ENCODE assay signal across 19 cellular contexts in genomic region chrX:39935414-39936064, GRCh38.
DNase-seq lines count a peak whose midpoint lies in the region; ATAC-seq and TF ChIP-seq lines count a peak whose summit lies in the region.
"Had no signal": no experiment of that assay in that cellular context is flagged by ENCODE, and none has a peak within 500 bp of the region (broad histone marks: within the 10 kb centered on the region; RNA-seq: fewer than 3 reads in every experiment).

No MANE protein-coding gene starts in this region.

- H3K4me1 Mint-ChIP-seq in GM23338 (no peaks in the 10 kb centered on the region; the same call in 2 of the 3 replicates), neural progenitor cell (no peaks in the 10 kb centered on the region)
- H3K4me1 Mint-ChIP-seq in naive thymus-derived CD4-positive, alpha-beta T cell = peaks cover 0 to 16% (median 11%) of the 10 kb centered on the region in 7 donors

- no peaks in the 10 kb centered on the region for H3K9me3 ChIP-seq in neural progenitor cell (ENCODE audit: low read depth)
- no peaks in the 10 kb centered on the region for H3K9me3 ChIP-seq in naive thymus-derived CD4-positive, alpha-beta T cell (ENCODE audit: control insufficient read depth in 2 of 3, low read length in 3 of 3)
- H3K9me3 ChIP-seq: gastroesophageal sphincter, SJCRH30, upper lobe of left lung had no signal

- no peaks in the 10 kb centered on the region for H3K9me2 ChIP-seq in GM23338 (ENCODE audit: insufficient read depth)

- peak; percentile 88 for ATAC-seq in GM23338
- no peak for ATAC-seq in Right ventricle myocardium superior (ENCODE audit: poor library complexity)
- ATAC-seq in naive thymus-derived CD4-positive, alpha-beta T cell = no peak
- ATAC-seq: gastroesophageal sphincter had no signal

- H3F3A ChIP-seq in GM23338 (replicated peaks; ENCODE audit: low read depth) = no peaks in the 10 kb centered on the region
- peaks cover 10% of the 10 kb centered on the region for H3F3A ChIP-seq in neural progenitor cell (ENCODE audit: low read depth)

- H3K4me1 ChIP-seq in GM23338 (ENCODE audit: insufficient read depth) = no peaks in the 10 kb centered on the region
- peaks cover 9% of the 10 kb centered on the region for H3K4me1 ChIP-seq in neural progenitor cell
- peaks cover 0 to 6% of the 10 kb centered on the region in 2 donors for H3K4me1 ChIP-seq in naive thymus-derived CD4-positive, alpha-beta T cell (ENCODE audit: control insufficient read depth in 2 of 2, insufficient read depth in 2 of 2, low read length in 2 of 2)
- H3K4me1 ChIP-seq: gastroesophageal sphincter, SJCRH30 had no signal

- DNase-seq in GM23338 (ENCODE audit: low spot score) (no peak), NCI-H446 treated with DMSO at 0.1 percent for 48 hours (lab: John Stamatoyannopoulos, UW) (peak; percentile 42), cerebellar cortex (ENCODE audit: low spot score) (peak; percentile 26), neural progenitor cell (ENCODE audit: low spot score) (peak; percentile 38), Right ventricle myocardium superior (no peak), RPMI8226 (no peak)
- DNase-seq in activated CD4-positive, alpha-beta T cell treated with anti-CD3 and anti-CD28 coated beads for 48 hours = no peak
- no peak for DNase-seq in naive thymus-derived CD4-positive, alpha-beta T cell
- DNase-seq: activated CD4-positive, alpha-beta T cell treated with anti-CD3 and anti-CD28 coated beads for 4 hours; activated naive CD8-positive, alpha-beta T cell treated with anti-CD3 and anti-CD28 coated beads for 36 hours; DMS53; NCI-H1092 treated with DMSO at 0.1 percent for 48 hours; NCI-H2227 treated with DMSO at 0.1 percent for 48 hours; SJCRH30; stimulated activated naive CD4-positive, alpha-beta T cell treated with Interleukin-2 at 50 U/mL for 16 hours; T1000 had no signal

- TF ChIP-seq CTCF in GM23338 (conservative IDR thresholded peaks at IDR 0.05; ENCODE audit: low read depth in 2 of 2) (peak in 1 of 2 experiments; percentile 33; a peak in 2 of 4 replicates), neural progenitor cell (IDR thresholded peaks at IDR 0.05) (no peak)

- H3K27ac ChIP-seq in GM23338 (ENCODE audit: low read depth) = no peak overlapping the region
- no peak overlapping the region for H3K27ac ChIP-seq in neural progenitor cell
- no peak overlapping the region for H3K27ac ChIP-seq in naive thymus-derived CD4-positive, alpha-beta T cell (ENCODE audit: low read depth, low read length)
- H3K27ac ChIP-seq: gastroesophageal sphincter, SJCRH30, upper lobe of left lung had no signal

- H3K79me2 ChIP-seq in GM23338 (replicated peaks; ENCODE audit: insufficient read depth) (no peaks in the 10 kb centered on the region), neural progenitor cell (ENCODE audit: low read depth) (no peaks in the 10 kb centered on the region)

- H3K27me3 Mint-ChIP-seq in GM23338 (ENCODE audit: insufficient read depth, low read depth, poor library complexity) = peaks cover 1% of the 10 kb centered on the region
- H3K27me3 Mint-ChIP-seq in neural progenitor cell (ENCODE audit: insufficient read depth, low read depth) = peaks cover 8% of the 10 kb centered on the region
- H3K27me3 Mint-ChIP-seq in naive thymus-derived CD4-positive, alpha-beta T cell = no peaks in the 10 kb centered on the region
- H3K27me3 Mint-ChIP-seq: activated naive CD8-positive, alpha-beta T cell treated with anti-CD3 and anti-CD28 coated beads for 36 hours; IgD-negative memory B cell had no signal

- H2AFZ ChIP-seq in GM23338 (no peak overlapping the region), neural progenitor cell (replicated peaks) (peak overlapping the region; percentile 46)

- H3K4me3 ChIP-seq in GM23338 (no peak overlapping the region), neural progenitor cell (no peak overlapping the region)
- no peak overlapping the region for H3K4me3 ChIP-seq in naive thymus-derived CD4-positive, alpha-beta T cell (ENCODE audit: low read length)
- H3K4me3 ChIP-seq: gastroesophageal sphincter, SJCRH30, upper lobe of left lung had no signal

- no peaks in the 10 kb centered on the region for H4K20me1 ChIP-seq in GM23338 (replicated peaks; ENCODE audit: insufficient read depth)
- H4K20me1 ChIP-seq in neural progenitor cell (ENCODE audit: low read depth) = no peaks in the 10 kb centered on the region

- CTCF ChIA-PET in naive thymus-derived CD4-positive, alpha-beta T cell (lab: Charles Lee) = no interaction called here

- H3K9me3 Mint-ChIP-seq in GM23338 (no peaks in the 10 kb centered on the region), neural progenitor cell (peaks cover 2% of the 10 kb centered on the region)
- no peaks in the 10 kb centered on the region for H3K9me3 Mint-ChIP-seq in naive thymus-derived CD4-positive, alpha-beta T cell
- H3K9me3 Mint-ChIP-seq: activated naive CD8-positive, alpha-beta T cell treated with anti-CD3 and anti-CD28 coated beads for 36 hours; IgD-negative memory B cell had no signal

- intact Hi-C loops in Right ventricle myocardium superior (cut with DNase I) = no loop called here
- intact Hi-C loops in naive thymus-derived CD4-positive, alpha-beta T cell (cut with micrococcal nuclease) = loop anchor here (5.0 to 10.0 kb wide), 2 partner anchors 63 to 81 kb away; no protein-coding TSS in a partner anchor

- H3K4me2 ChIP-seq in GM23338 (no peak overlapping the region), neural progenitor cell (no peak overlapping the region)

- no peak overlapping the region for H3K4me3 Mint-ChIP-seq in GM23338
- no peak overlapping the region for H3K4me3 Mint-ChIP-seq in neural progenitor cell
- no peak overlapping the region for H3K4me3 Mint-ChIP-seq in naive thymus-derived CD4-positive, alpha-beta T cell
- H3K4me3 Mint-ChIP-seq: activated naive CD8-positive, alpha-beta T cell treated with anti-CD3 and anti-CD28 coated beads for 36 hours; IgD-negative memory B cell had no signal

- H3K27me3 ChIP-seq in GM23338 (ENCODE audit: insufficient read depth) = no peaks in the 10 kb centered on the region
- H3K27me3 ChIP-seq in neural progenitor cell = no peaks in the 10 kb centered on the region
- H3K27me3 ChIP-seq in naive thymus-derived CD4-positive, alpha-beta T cell (ENCODE audit: control insufficient read depth in 2 of 2, insufficient read depth in 2 of 2, low read length in 2 of 2) = no peaks in the 10 kb centered on the region
- H3K27me3 ChIP-seq: gastroesophageal sphincter, SJCRH30, upper lobe of left lung had no signal

- no peak overlapping the region for H3K27ac Mint-ChIP-seq in GM23338
- H3K27ac Mint-ChIP-seq in neural progenitor cell = no peak overlapping the region
- no peak overlapping the region for H3K27ac Mint-ChIP-seq in naive thymus-derived CD4-positive, alpha-beta T cell
- H3K27ac Mint-ChIP-seq: IgD-negative memory B cell had no signal

- H3K36me3 ChIP-seq in GM23338 (ENCODE audit: insufficient read depth) (no peaks in the 10 kb centered on the region), neural progenitor cell (no peaks in the 10 kb centered on the region)
- H3K36me3 ChIP-seq in naive thymus-derived CD4-positive, alpha-beta T cell (ENCODE audit: control insufficient read depth in 2 of 3, insufficient read depth in 3 of 3, low read length in 3 of 3) = no peaks in the 10 kb centered on the region
- H3K36me3 ChIP-seq: gastroesophageal sphincter, SJCRH30, upper lobe of left lung had no signal

- no peak overlapping the region for H3K9ac ChIP-seq in neural progenitor cell

- POLR2A ChIA-PET in naive thymus-derived CD4-positive, alpha-beta T cell (lab: Charles Lee) = interaction anchor here (0.7 kb wide), 1 partner anchor 43 kb away, joined by 4 read pairs; no protein-coding TSS in a partner anchor

- H3K36me3 Mint-ChIP-seq in GM23338 (ENCODE audit: low read depth) (no peaks in the 10 kb centered on the region), neural progenitor cell (no peaks in the 10 kb centered on the region)
- no peaks in the 10 kb centered on the region for H3K36me3 Mint-ChIP-seq in naive thymus-derived CD4-positive, alpha-beta T cell
- H3K36me3 Mint-ChIP-seq: activated naive CD8-positive, alpha-beta T cell treated with anti-CD3 and anti-CD28 coated beads for 36 hours; IgD-negative memory B cell had no signal

TF ChIP-seq in GM23338, 12 proteins besides CTCF, POLR2A, EP300 and RAD21:
- no peak for TF ChIP-seq NANOG (IDR thresholded peaks at IDR 0.05; ENCODE audit: borderline replicate concordance)

Comparison
In these comparisons a context has a peak if more than half of its experiments do, and no peak if none do; other contexts are left out.
1. DNase-seq: peak in NCI-H446 treated with DMSO at 0.1 percent for 48 hours (single experiment), cerebellar cortex (single experiment) and neural progenitor cell (single experiment); none in GM23338 (single experiment), Right ventricle myocardium superior (single experiment), RPMI8226 (single experiment), activated CD4-positive, alpha-beta T cell treated with anti-CD3 and anti-CD28 coated beads for 48 hours (single experiment) and naive thymus-derived CD4-positive, alpha-beta T cell (0 of 9).